22 cellular contexts compared by ENCODE assay signal in the genomic region with DNA sequence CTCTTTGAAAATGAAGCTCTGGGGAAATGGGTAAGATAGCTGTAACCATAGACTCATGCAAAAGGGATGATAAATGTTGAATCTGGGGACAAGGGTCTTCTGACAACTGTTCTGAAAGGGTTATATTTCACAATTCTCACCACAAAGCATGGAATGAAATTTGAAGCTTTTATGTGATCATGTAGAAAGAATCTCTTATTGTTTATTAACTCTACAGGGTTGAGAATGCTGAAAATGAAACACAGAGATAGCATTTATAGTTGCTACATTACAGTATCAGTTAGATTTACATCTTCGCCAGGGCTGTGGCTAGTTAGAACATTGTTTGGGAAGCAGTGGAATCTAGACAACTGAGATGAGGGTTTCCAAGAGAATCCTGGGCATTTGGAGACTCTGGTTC.
DNase-seq lines count a peak whose midpoint lies in the region; ATAC-seq and TF ChIP-seq lines count a peak whose summit lies in the region.
"Had no signal": no experiment of that assay in that cellular context is flagged by ENCODE, and none has a peak within 500 bp of the region (broad histone marks: within the 10 kb centered on the region; RNA-seq: fewer than 3 reads in every experiment).

No MANE protein-coding gene starts in this region.

- H3K9me3 ChIP-seq in RWPE2 (ENCODE audit: severe bottlenecking) (no peaks in the 10 kb centered on the region), fibroblast of lung (ENCODE audit: control insufficient read depth, insufficient read depth, low read depth, low read length) (no peaks in the 10 kb centered on the region)
- no peaks in the 10 kb centered on the region for H3K9me3 ChIP-seq in effector memory CD4-positive, alpha-beta T cell (ENCODE audit: control insufficient read depth, low read length)
- H3K9me3 ChIP-seq: HAP-1, lower lobe of right lung, tibial artery had no signal

- H3K27ac ChIP-seq in RWPE2 (ENCODE audit: poor library complexity, severe bottlenecking) (peak overlapping the region; percentile 85), fibroblast of lung (ENCODE audit: insufficient read depth, low read length) (peak overlapping the region; percentile 62)
- H3K27ac ChIP-seq in effector memory CD4-positive, alpha-beta T cell (ENCODE audit: insufficient read depth, low read length, poor library complexity, severe bottlenecking) = no peak overlapping the region
- H3K27ac ChIP-seq: C4-2B, foreskin keratinocyte, lower lobe of right lung, tibial artery had no signal

- H3K4me2 ChIP-seq in fibroblast of lung (ENCODE audit: extremely low read depth, insufficient read depth, low read length) = no peak overlapping the region
- H3K4me2 ChIP-seq: smooth muscle cell had no signal

- H3K27me3 ChIP-seq in RWPE2 (ENCODE audit: insufficient read depth, poor library complexity, severe bottlenecking) (no peaks in the 10 kb centered on the region), fibroblast of lung (ENCODE audit: control insufficient read depth, insufficient read depth, low read length) (no peaks in the 10 kb centered on the region)
- no peaks in the 10 kb centered on the region for H3K27me3 ChIP-seq in effector memory CD4-positive, alpha-beta T cell (replicated peaks; ENCODE audit: control insufficient read depth, insufficient read depth, low read length, poor library complexity, severe bottlenecking)
- H3K27me3 ChIP-seq: foreskin keratinocyte, tibial artery had no signal

- TF ChIP-seq CTCF in RWPE2 (IDR thresholded peaks at IDR 0.05; ENCODE audit: poor library complexity, severe bottlenecking) = no peak
- no peak for TF ChIP-seq CTCF in fibroblast of lung (conservative IDR thresholded peaks at IDR 0.05 in 1 of 2, IDR thresholded peaks at IDR 0.05 in 1 of 2; ENCODE audit: low read depth in 1 of 2, low read length in 2 of 2)

- no peak overlapping the region for H3K4me3 ChIP-seq in RWPE2 (ENCODE audit: severe bottlenecking)
- H3K4me3 ChIP-seq in fibroblast of lung (replicated peaks in 1 of 4; ENCODE audit: control extremely low read depth in 1 of 4, insufficient read depth in 1 of 4, low read depth in 3 of 4, low read length in 4 of 4) = no peak overlapping the region
- H3K4me3 ChIP-seq in effector memory CD4-positive, alpha-beta T cell (ENCODE audit: insufficient read depth, low read depth, low read length, poor library complexity, severe bottlenecking) = no peak overlapping the region
- H3K4me3 ChIP-seq: HAP-1, lower lobe of right lung, smooth muscle cell, tibial artery had no signal

- no peak overlapping the region for H2AFZ ChIP-seq in fibroblast of lung (ENCODE audit: low read length)

- DNase-seq in COLO829 (ENCODE audit: low spot score) (peak; percentile 40), RWPE2 (ENCODE audit: low spot score) (no peak), fibroblast of lung (ENCODE audit: low read depth in 2 of 2) (peak; percentile 77 to 95), non-pigmented ciliary epithelial cell (ENCODE audit: low read depth) (peak; percentile 55), Ammon's horn (ENCODE audit: low spot score) (no peak), cortex of kidney (lab: John Stamatoyannopoulos, UW) (no peak)
- DNase-seq in effector memory CD4-positive, alpha-beta T cell = no peak
- DNase-seq: activated CD4-positive, alpha-beta T cell treated with anti-CD3 and anti-CD28 coated beads, Interleukin-2, amount 50 U/mL, for 1 hour; foreskin keratinocyte; hippocampal formation; lower lobe of right lung; NCI-H1694; NCI-H226; NCI-H82; nucleus accumbens; stimulated activated naive CD8-positive, alpha-beta T cell treated with anti-CD3 and anti-CD28 coated beads, Interleukin-15, Interleukin-2, amounts not matched to agents 100 U/mL and 50 U/mL, for 24 hours; T-helper 9 cell; tibial artery had no signal

- peaks cover 37% of the 10 kb centered on the region for H3K4me1 ChIP-seq in RWPE2 (ENCODE audit: insufficient read depth, poor library complexity, severe bottlenecking)
- H3K4me1 ChIP-seq in fibroblast of lung (ENCODE audit: control insufficient read depth, extremely low read depth, insufficient read depth, low read length) = peaks cover 9% of the 10 kb centered on the region
- no peaks in the 10 kb centered on the region for H3K4me1 ChIP-seq in effector memory CD4-positive, alpha-beta T cell (ENCODE audit: control insufficient read depth, insufficient read depth, low read length, poor library complexity, severe bottlenecking)
- H3K4me1 ChIP-seq: HAP-1, lower lobe of right lung, tibial artery had no signal

- H3K36me3 ChIP-seq in RWPE2 (ENCODE audit: low read depth) (no peaks in the 10 kb centered on the region), fibroblast of lung (ENCODE audit: control insufficient read depth, insufficient read depth, low read length) (no peaks in the 10 kb centered on the region)
- no peaks in the 10 kb centered on the region for H3K36me3 ChIP-seq in effector memory CD4-positive, alpha-beta T cell (ENCODE audit: control insufficient read depth, insufficient read depth, low read length)
- H3K36me3 ChIP-seq: HAP-1, lower lobe of right lung, tibial artery had no signal

- ATAC-seq in RWPE2 (ENCODE audit: low read depth) = peak; percentile 35; the same call in 2 of the 3 replicates
- no peak for ATAC-seq in HG03097 (IDR thresholded peaks at IDR 0.05; ENCODE audit: low FRiP score, unreplicated experiment)
- ATAC-seq: foreskin keratinocyte; lower lobe of right lung; stimulated activated naive CD8-positive, alpha-beta T cell treated with anti-CD3 and anti-CD28 coated beads, Interleukin-15, Interleukin-2, amounts not matched to agents 100 U/mL and 50 U/mL, for 24 hours had no signal

- H3K9ac ChIP-seq in fibroblast of lung (ENCODE audit: insufficient read depth, low read length) = no peak overlapping the region

- no peaks in the 10 kb centered on the region for H4K20me1 ChIP-seq in fibroblast of lung (ENCODE audit: control insufficient read depth, extremely low read depth, insufficient read depth, low read length)

- H3K79me2 ChIP-seq in fibroblast of lung (ENCODE audit: control insufficient read depth, insufficient read depth, low read length) = no peaks in the 10 kb centered on the region

Comparison
In these comparisons a context has a peak if more than half of its experiments do, and no peak if none do; other contexts are left out.
1. DNase-seq: peak in COLO829 (single experiment), fibroblast of lung (2 of 2) and non-pigmented ciliary epithelial cell (single experiment); none in RWPE2 (single experiment), Ammon's horn (single experiment), effector memory CD4-positive, alpha-beta T cell (0 of 3) and cortex of kidney (single experiment).